11 cellular contexts compared by ENCODE assay signal in genomic region chr5:154287136-154287535, GRCh38.
DNase-seq lines count a peak whose midpoint lies in the region; FAIRE-seq and TF ChIP-seq lines count a peak whose summit lies in the region.
"Had no signal": no experiment of that assay in that cellular context is flagged by ENCODE, and none has a peak within 500 bp of the region (broad histone marks: within the 10 kb centered on the region; RNA-seq: fewer than 3 reads in every experiment).

No MANE protein-coding gene starts in this region.

- peak; percentile 79 for FAIRE-seq in RCC 7860 (lab: Jason Lieb, UNC)

- H4K20me1 ChIP-seq in fibroblast of lung (ENCODE audit: control insufficient read depth, extremely low read depth, insufficient read depth, low read length): no peaks in the 10 kb centered on the region

- H3K27ac ChIP-seq in fibroblast of lung (ENCODE audit: insufficient read depth, low read length): no peak overlapping the region
- peak overlapping the region; percentile 68 for H3K27ac ChIP-seq in muscle layer of duodenum (ENCODE audit: low read length)

- H3K27me3 ChIP-seq in fibroblast of lung (ENCODE audit: control insufficient read depth, insufficient read depth, low read length) (no peaks in the 10 kb centered on the region), muscle layer of duodenum (ENCODE audit: low read depth, low read length) (no peaks in the 10 kb centered on the region)

- H3K4me1 ChIP-seq in fibroblast of lung (ENCODE audit: control insufficient read depth, extremely low read depth, insufficient read depth, low read length): peaks cover 20% of the 10 kb centered on the region
- H3K4me1 ChIP-seq in muscle layer of duodenum (ENCODE audit: control insufficient read depth in 1 of 2, insufficient read depth in 2 of 2, low read length in 2 of 2): peaks cover 3 to 44% of the 10 kb centered on the region in 2 donors

- H2AFZ ChIP-seq in fibroblast of lung (ENCODE audit: low read length): no peak overlapping the region

- peak; percentile 72 for DNase-seq in AG08395 (ENCODE audit: low spot score)
- peak; percentile 72 for DNase-seq in RCC 7860 (ENCODE audit: low spot score)
- peak; percentile 54 to 97 for DNase-seq in fibroblast of lung (ENCODE audit: low read depth in 2 of 2)
- DNase-seq in NOMO-1 treated with dmso at 0.1 percent for 144 hours (lab: John Stamatoyannopoulos, UW; ENCODE audit: unreplicated experiment): no peak
- DNase-seq in NCI-H1436 treated with DMSO at 0.1 percent for 48 hours (lab: John Stamatoyannopoulos, UW): no peak
- DNase-seq in NCI-H187 treated with DMSO at 0.1 percent for 48 hours (lab: John Stamatoyannopoulos, UW): no peak
- DNase-seq in activated T-cell treated with anti-CD3 and anti-CD28 coated beads for 4 hours: no peak
- DNase-seq: CD4-positive, CD25-positive, alpha-beta regulatory T cell; effector memory CD4-positive, alpha-beta T cell; stimulated activated CD4-positive, alpha-beta T cell treated with anti-CD3 and anti-CD28 coated beads, Interleukin-4, amount 100 ng/mL, for 4 hours had no signal

- H3K79me2 ChIP-seq in fibroblast of lung (ENCODE audit: control insufficient read depth, insufficient read depth, low read length): no peaks in the 10 kb centered on the region

- H3K9ac ChIP-seq in fibroblast of lung (ENCODE audit: insufficient read depth, low read length): no peak overlapping the region

- no peak overlapping the region for H3K4me3 ChIP-seq in fibroblast of lung (replicated peaks in 1 of 4; ENCODE audit: control extremely low read depth in 1 of 4, insufficient read depth in 1 of 4, low read depth in 3 of 4, low read length in 4 of 4)
- no peak overlapping the region for H3K4me3 ChIP-seq in muscle layer of duodenum (ENCODE audit: low read depth in 1 of 2, low read length in 2 of 2)

- H3K4me2 ChIP-seq in fibroblast of lung (ENCODE audit: extremely low read depth, insufficient read depth, low read length): peak overlapping the region; percentile 52

- H3K9me3 ChIP-seq in fibroblast of lung (ENCODE audit: control insufficient read depth, insufficient read depth, low read depth, low read length) (no peaks in the 10 kb centered on the region), muscle layer of duodenum (ENCODE audit: control insufficient read depth in 1 of 2, low read length in 2 of 2) (no peaks in the 10 kb centered on the region)

- TF ChIP-seq CTCF in fibroblast of lung (conservative IDR thresholded peaks at IDR 0.05 in 1 of 2, IDR thresholded peaks at IDR 0.05 in 1 of 2; ENCODE audit: low read depth in 1 of 2, low read length in 2 of 2): no peak

- no peaks in the 10 kb centered on the region for H3K36me3 ChIP-seq in fibroblast of lung (ENCODE audit: control insufficient read depth, insufficient read depth, low read length)
- H3K36me3 ChIP-seq in muscle layer of duodenum (ENCODE audit: control insufficient read depth in 1 of 2, insufficient read depth in 2 of 2, low read length in 2 of 2): no peaks in the 10 kb centered on the region

Comparison
In these comparisons a context has a peak if more than half of its experiments do, and no peak if none do; other contexts are left out.
1. DNase-seq: peak in AG08395 (single experiment), RCC 7860 (single experiment) and fibroblast of lung (2 of 2); none in NOMO-1 treated with dmso at 0.1 percent for 144 hours (single experiment), NCI-H1436 treated with DMSO at 0.1 percent for 48 hours (single experiment), NCI-H187 treated with DMSO at 0.1 percent for 48 hours (single experiment) and activated T-cell treated with anti-CD3 and anti-CD28 coated beads for 4 hours (single experiment).